In genomic region chr18:57437782-57438668, GRCh38 we compare ENCODE assay signal across 8 cellular contexts. TPM values are rescaled to one million over a fixed set of nuclear protein-coding genes. Genes with fewer than 3 reads are reported as not detected.
DNase-seq lines count a peak whose midpoint lies in the region; ATAC-seq and TF ChIP-seq lines count a peak whose summit lies in the region.

No MANE protein-coding gene starts in this region.

- peak overlapping the region; percentile 90 for H3K4me3 Mint-ChIP-seq in neural progenitor cell

- peaks cover 92% of the 10 kb centered on the region for H3K27me3 ChIP-seq in H7 (ENCODE audit: control insufficient read depth, insufficient read depth, low read length)
- peaks cover 100% of the 10 kb centered on the region for H3K27me3 ChIP-seq in neural progenitor cell
- H3K27me3 ChIP-seq in upper lobe of right lung, result peaks cover 90% of the 10 kb centered on the region

- no peak overlapping the region for H2AFZ ChIP-seq in neural progenitor cell (replicated peaks)

- no peak overlapping the region for H3K9ac ChIP-seq in neural progenitor cell

- peaks cover 81% of the 10 kb centered on the region for H3K27me3 Mint-ChIP-seq in neural progenitor cell (ENCODE audit: insufficient read depth, low read depth)

- H3K4me1 Mint-ChIP-seq in neural progenitor cell, result peaks cover 49% of the 10 kb centered on the region

- peak; percentile 30 for ATAC-seq in upper lobe of right lung
- no peak for ATAC-seq in HG03378 (IDR thresholded peaks at IDR 0.05; ENCODE audit: unreplicated experiment)

- H3K79me2 ChIP-seq in neural progenitor cell (ENCODE audit: low read depth), result no peaks in the 10 kb centered on the region

- H3K27ac ChIP-seq in neural progenitor cell, result no peak overlapping the region
- no peak overlapping the region for H3K27ac ChIP-seq in upper lobe of right lung

- H3K4me3 ChIP-seq in H7 (ENCODE audit: insufficient read depth, low read depth, low read length) (peak overlapping the region; percentile 46), WI38 (ENCODE audit: low read depth, low read length) (no peak overlapping the region), neural progenitor cell (peak overlapping the region; percentile 56), upper lobe of right lung (no peak overlapping the region)

- TF ChIP-seq POLR2A in erythroblast (IDR thresholded peaks at IDR 0.05; ENCODE audit: low read length), result no peak

- H3K4me1 ChIP-seq in neural progenitor cell (peaks cover 50% of the 10 kb centered on the region), upper lobe of right lung (peaks cover 16% of the 10 kb centered on the region)

- peaks cover 49% of the 10 kb centered on the region for H3F3A ChIP-seq in neural progenitor cell (ENCODE audit: low read depth)

- no peaks in the 10 kb centered on the region for H3K36me3 ChIP-seq in H7 (replicated peaks; ENCODE audit: control insufficient read depth, insufficient read depth, low read length)
- H3K36me3 ChIP-seq in neural progenitor cell, result no peaks in the 10 kb centered on the region
- H3K36me3 ChIP-seq in upper lobe of right lung, result no peaks in the 10 kb centered on the region

- H3K9me3 Mint-ChIP-seq in neural progenitor cell, result no peaks in the 10 kb centered on the region

- H3K36me3 Mint-ChIP-seq in neural progenitor cell, result no peaks in the 10 kb centered on the region

- no peaks in the 10 kb centered on the region for H3K9me3 ChIP-seq in neural progenitor cell (ENCODE audit: low read depth)
- no peaks in the 10 kb centered on the region for H3K9me3 ChIP-seq in upper lobe of right lung

- intact Hi-C loops in upper lobe of right lung (cut with DNase I), result no loop called here

- peak; percentile 92 for DNase-seq in D341Med (ENCODE audit: low spot score)
- peak; percentile 94 for DNase-seq in H7
- peak; percentile 78 to 89 for DNase-seq in NCI-H2081 (lab: John Stamatoyannopoulos, UW)
- peak; percentile 57 to 71 for DNase-seq in erythroblast (lab: John Stamatoyannopoulos, UW)
- peak; percentile 97 for DNase-seq in neural progenitor cell (ENCODE audit: low spot score)
- no peak for DNase-seq in upper lobe of right lung

- H3K27ac Mint-ChIP-seq in neural progenitor cell, result no peak overlapping the region

- peak overlapping the region; percentile 97 for H3K4me2 ChIP-seq in neural progenitor cell

- TF ChIP-seq CTCF in WI38 (IDR thresholded peaks at IDR 0.05; ENCODE audit: low read depth, low read length), result peak; percentile 10; the same call in 1 of the 2 replicates
- TF ChIP-seq CTCF in neural progenitor cell (IDR thresholded peaks at IDR 0.05), result peak; percentile 78
- peak; percentile 39 for TF ChIP-seq CTCF in upper lobe of right lung (IDR thresholded peaks at IDR 0.05)

- peaks cover 85% of the 10 kb centered on the region for H4K20me1 ChIP-seq in neural progenitor cell (ENCODE audit: low read depth)

RNA-seq across cellular contexts. Expression of gene ONECUT2, which starts 2.9 kb away (rescaled TPM):
- total RNA-seq in H7 (2014; rRNA removed; shearing (Covaris generic)), result 0.62 and 0.89 TPM in 2 replicates
- total RNA-seq in neural progenitor cell (ENCODE audit: low replicate concordance) (0.06 and 0.15 TPM in 2 replicates), upper lobe of right lung (0.03 TPM)

Comparison
In these comparisons a context has a peak if more than half of its experiments do, and no peak if none do; other contexts are left out.
1. H3K4me3 ChIP-seq: peak in H7 (single experiment) and neural progenitor cell (single experiment); none in WI38 (single experiment) and upper lobe of right lung (single experiment).
2. CTCF ChIP-seq: peak in every context shown above with its lines; median percentile 78 in neural progenitor cell; 39 in upper lobe of right lung; 10 in WI38.